26 cellular contexts compared by ENCODE assay signal in genomic region chr16:86914850-86915717, GRCh38.
"Had no signal": no experiment of that assay in that cellular context is flagged by ENCODE, and none has a peak within 500 bp of the region (broad histone marks: within the 10 kb centered on the region; RNA-seq: fewer than 3 reads in every experiment).

No MANE protein-coding gene starts in this region.

- H3K27me3 ChIP-seq: cardiac muscle cell, testis, upper lobe of left lung had no signal

- DNase-seq: activated B cell treated with CpG ODN at 0.5 μM for 24 hours; activated CD4-positive, alpha-beta memory T cell treated with anti-CD3 and anti-CD28 coated beads for 36 hours; activated CD4-positive, alpha-beta T cell treated with anti-CD3 and anti-CD28 coated beads for 4 hours; activated naive CD4-positive, alpha-beta T cell; activated naive CD8-positive, alpha-beta T cell treated with anti-CD3 and anti-CD28 coated beads for 36 hours; activated T-cell treated with anti-CD3 and anti-CD28 coated beads for 4 hours; amniotic stem cell; erythroblast; head of caudate nucleus; kidney; left ventricle myocardium superior; mesenchymal stem cell; mucosa of descending colon; naive B cell; small intestine; stimulated activated CD4-positive, alpha-beta T cell treated with anti-CD3 and anti-CD28 coated beads, Interleukin-15, amount 100 ng/mL, for 24 hours; stimulated activated CD4-positive, alpha-beta T cell treated with anti-CD3 and anti-CD28 coated beads, Interleukin-2, amount 100 ng/mL, for 48 hours; T-helper 1 cell; T-helper 9 cell; testis; upper lobe of left lung had no signal

- H3K4me1 ChIP-seq: parathyroid adenoma, testis, upper lobe of left lung had no signal

- H3K9me3 Mint-ChIP-seq: activated B cell treated with CpG ODN at 0.5 μM for 24 hours; activated CD4-positive, alpha-beta memory T cell treated with anti-CD3 and anti-CD28 coated beads for 36 hours; activated T-helper 1 cell treated with anti-CD3 and anti-CD28 coated beads, Interleukin-12 subunit alpha, Interleukin-12 subunit beta, Interleukin-2, Interleukin-4 antibody, amounts not matched to agents 30 ng/mL and 10 ng/mL and 1 ng/mL, durations not matched to agents 14 hours and 24 hours and 36 hours; dendritic cell treated with granulocyte-macrophage colony-stimulating factor and Interleukin-4, amounts not matched to agents 40 ng/mL and 50 ng/mL, for 4 days had no signal

- H3K27ac ChIP-seq: cardiac muscle cell, parathyroid adenoma, testis, upper lobe of left lung had no signal

- H3K36me3 Mint-ChIP-seq: activated CD4-positive, alpha-beta memory T cell treated with anti-CD3 and anti-CD28 coated beads for 36 hours; activated naive CD8-positive, alpha-beta T cell treated with anti-CD3 and anti-CD28 coated beads for 36 hours; naive B cell had no signal

- ATAC-seq: left ventricle myocardium superior, mucosa of descending colon had no signal

- H3K27me3 Mint-ChIP-seq: activated B cell treated with CpG ODN at 0.5 μM for 24 hours; activated CD4-positive, alpha-beta memory T cell treated with anti-CD3 and anti-CD28 coated beads for 36 hours had no signal

- H3K27ac Mint-ChIP-seq: activated B cell treated with CpG ODN at 0.5 μM for 24 hours; activated CD4-positive, alpha-beta memory T cell treated with anti-CD3 and anti-CD28 coated beads for 36 hours; activated naive CD8-positive, alpha-beta T cell treated with anti-CD3 and anti-CD28 coated beads for 36 hours; activated T-helper 1 cell treated with anti-CD3 and anti-CD28 coated beads, Interleukin-12 subunit alpha, Interleukin-12 subunit beta, Interleukin-2, Interleukin-4 antibody, amounts not matched to agents 30 ng/mL and 10 ng/mL and 1 ng/mL, durations not matched to agents 14 hours and 24 hours and 36 hours; dendritic cell treated with granulocyte-macrophage colony-stimulating factor and Interleukin-4, amounts not matched to agents 40 ng/mL and 50 ng/mL, for 4 days had no signal

- H3K4me1 Mint-ChIP-seq: activated B cell treated with CpG ODN at 0.5 μM for 24 hours; activated naive CD8-positive, alpha-beta T cell treated with anti-CD3 and anti-CD28 coated beads for 36 hours; naive B cell had no signal

- H3K79me2 ChIP-seq: parathyroid adenoma had no signal

- H2AFZ ChIP-seq: parathyroid adenoma had no signal

- H3K4me3 ChIP-seq: cardiac muscle cell, mucosa of descending colon, testis, upper lobe of left lung had no signal

- H3K9ac ChIP-seq: parathyroid adenoma had no signal

- H3K36me3 ChIP-seq: cardiac muscle cell, upper lobe of left lung had no signal

- H3K4me3 Mint-ChIP-seq: activated B cell treated with CpG ODN at 0.5 μM for 24 hours; activated CD4-positive, alpha-beta memory T cell treated with anti-CD3 and anti-CD28 coated beads for 36 hours; activated naive CD8-positive, alpha-beta T cell treated with anti-CD3 and anti-CD28 coated beads for 36 hours; activated T-helper 1 cell treated with anti-CD3 and anti-CD28 coated beads, Interleukin-12 subunit alpha, Interleukin-12 subunit beta, Interleukin-2, Interleukin-4 antibody, amounts not matched to agents 30 ng/mL and 10 ng/mL and 1 ng/mL, durations not matched to agents 14 hours and 24 hours and 36 hours; dendritic cell treated with granulocyte-macrophage colony-stimulating factor and Interleukin-4, amounts not matched to agents 40 ng/mL and 50 ng/mL, for 4 days; naive B cell had no signal

- FAIRE-seq: frontal cortex, kidney, small intestine had no signal

- H3K9me3 ChIP-seq: mucosa of descending colon, testis, upper lobe of left lung had no signal
